In the genomic region with DNA sequence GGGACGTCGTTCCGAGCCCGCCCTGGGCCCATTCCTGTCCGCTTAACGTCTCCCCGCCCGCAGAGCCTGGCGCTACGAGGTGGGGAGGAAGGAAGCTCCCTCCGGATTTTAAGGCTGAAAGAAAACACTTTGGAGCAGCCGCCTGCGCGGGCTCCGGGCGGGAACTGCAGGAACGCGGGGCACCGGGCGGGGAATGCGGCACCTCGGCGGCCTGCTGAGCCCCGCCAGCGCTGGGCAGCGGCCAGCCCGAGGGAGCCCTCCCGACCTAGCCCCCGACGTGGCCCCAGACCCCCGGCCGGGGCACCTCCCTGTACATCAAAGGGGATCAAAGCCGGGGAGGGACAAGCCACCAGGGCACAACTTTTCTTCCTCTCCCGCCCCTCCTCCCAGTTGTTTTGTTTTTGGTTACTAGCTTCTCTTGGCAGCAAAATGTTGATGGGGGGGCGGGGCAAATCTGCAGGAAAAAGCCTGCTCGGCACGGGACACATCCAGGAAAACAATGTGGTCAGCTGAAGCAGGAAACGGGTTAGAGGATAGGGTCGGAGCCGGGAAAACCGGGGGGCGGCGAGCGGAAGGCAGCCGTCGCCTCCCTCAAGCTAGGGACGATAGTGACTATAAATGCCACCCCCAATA, we compare ENCODE assay signal across 8 cellular contexts. TPM values are rescaled to one million over a fixed set of nuclear protein-coding genes. Genes with fewer than 3 reads are reported as not detected.
A peak's percentile ranks its signal among the peaks of the same experiment; 100 is the strongest.
DNase-seq lines count a peak whose midpoint lies in the region; ATAC-seq and TF ChIP-seq lines count a peak whose summit lies in the region.
"Not testable (repeated sequence)": the region's sequence is repeated elsewhere in the genome, so short reads cannot be mapped to it uniquely, and the experiment has no call there.

No MANE protein-coding gene starts in this region.

- H2AFZ ChIP-seq in HCT116 (ENCODE audit: low read depth, low read length, poor library complexity, severe bottlenecking): not testable (repeated sequence)

- H3K4me2 ChIP-seq in HCT116 (ENCODE audit: low read length): peak overlapping the region; percentile 44

- ATAC-seq in HCT116; naive thymus-derived CD8-positive, alpha-beta T cell: not testable (repeated sequence)

- CTCF ChIA-PET in AG04450 (lab: Charles Lee); HCT116 (lab: Charles Lee): not testable (repeated sequence)

- H3K4me3 ChIP-seq in AG04450 (ENCODE audit: low read depth, low read length) (peak overlapping the region; percentile 43; the same call in 1 of the 2 replicates), HCT116 (replicated peaks in 1 of 2; ENCODE audit: low read depth in 1 of 2, low read length in 2 of 2) (peak overlapping the region; percentile 30 to 34), SJSA1 (peak overlapping the region; percentile 31), dorsolateral prefrontal cortex (peak overlapping the region in 58 of 59 donors; percentile 12 to 67 (median 50)), iPS DF 6.9 (ENCODE audit: low read length) (peak overlapping the region; percentile 21; the same call in 1 of the 2 replicates)

- H3K9me3 Mint-ChIP-seq in activated T-helper 1 cell treated with anti-CD3 and anti-CD28 coated beads, Interleukin-12 subunit alpha, Interleukin-12 subunit beta, Interleukin-2, Interleukin-4 antibody, amounts not matched to agents 30 ng/mL and 10 ng/mL and 1 ng/mL, durations not matched to agents 14 hours and 24 hours and 36 hours; naive thymus-derived CD8-positive, alpha-beta T cell: not testable (repeated sequence)

- H3K4me3 Mint-ChIP-seq in activated T-helper 1 cell treated with anti-CD3 and anti-CD28 coated beads, Interleukin-12 subunit alpha, Interleukin-12 subunit beta, Interleukin-2, Interleukin-4 antibody, amounts not matched to agents 30 ng/mL and 10 ng/mL and 1 ng/mL, durations not matched to agents 14 hours and 24 hours and 36 hours: peak overlapping the region; percentile 91
- H3K4me3 Mint-ChIP-seq in naive thymus-derived CD8-positive, alpha-beta T cell: peak overlapping the region; percentile 84 to 93 (median 90)

- no CpG with 5 or more reads among the region's 47 CpGs for WGBS in iPS DF 6.9 (ENCODE audit: insufficient coverage, insufficient read length)

- not testable (repeated sequence) for H3K36me3 Mint-ChIP-seq in activated T-helper 1 cell treated with anti-CD3 and anti-CD28 coated beads, Interleukin-12 subunit alpha, Interleukin-12 subunit beta, Interleukin-2, Interleukin-4 antibody, amounts not matched to agents 30 ng/mL and 10 ng/mL and 1 ng/mL, durations not matched to agents 14 hours and 24 hours and 36 hours (ENCODE audit: low read depth); naive thymus-derived CD8-positive, alpha-beta T cell

- not testable (repeated sequence) for H3K27me3 Mint-ChIP-seq in activated T-helper 1 cell treated with anti-CD3 and anti-CD28 coated beads, Interleukin-12 subunit alpha, Interleukin-12 subunit beta, Interleukin-2, Interleukin-4 antibody, amounts not matched to agents 30 ng/mL and 10 ng/mL and 1 ng/mL, durations not matched to agents 14 hours and 24 hours and 36 hours (ENCODE audit: insufficient read depth); naive thymus-derived CD8-positive, alpha-beta T cell

- not testable (repeated sequence) for H3K36me3 ChIP-seq in HCT116 (ENCODE audit: control insufficient read depth in 1 of 2, insufficient read depth in 2 of 2, low read length in 2 of 2); SJSA1; iPS DF 6.9 (ENCODE audit: control insufficient read depth, insufficient read depth, low read length)

- not testable (repeated sequence) for BruUV-seq in HCT116 (replicated peaks; lab: Mats Ljungman, UMichigan)

- not testable (repeated sequence) for TF ChIP-seq POLR2A in HCT116 (IDR thresholded peaks at IDR 0.05; ENCODE audit: borderline replicate concordance, extremely low read depth, insufficient read depth, insufficient read length)

- H4K20me1 ChIP-seq in HCT116 (ENCODE audit: insufficient read depth): not testable (repeated sequence)

- not testable (repeated sequence) for H3K4me1 Mint-ChIP-seq in activated T-helper 1 cell treated with anti-CD3 and anti-CD28 coated beads, Interleukin-12 subunit alpha, Interleukin-12 subunit beta, Interleukin-2, Interleukin-4 antibody, amounts not matched to agents 30 ng/mL and 10 ng/mL and 1 ng/mL, durations not matched to agents 14 hours and 24 hours and 36 hours (ENCODE audit: low read depth); naive thymus-derived CD8-positive, alpha-beta T cell

- DNase-seq in AG04450 (ENCODE audit: low read depth, low spot score); HCT116 (ENCODE audit: low read depth, low spot score); activated T-helper 1 cell treated with anti-CD3 and anti-CD28 coated beads, Interleukin-12 subunit alpha, Interleukin-12 subunit beta, Interleukin-2, Interleukin-4 antibody, amounts not matched to agents 30 ng/mL and 10 ng/mL and 1 ng/mL, durations not matched to agents 14 hours and 24 hours and 36 hours (ENCODE audit: low spot score); iPS DF 6.9 (ENCODE audit: low read depth, low spot score): not testable (repeated sequence)
- DNase-seq in SJSA1 (ENCODE audit: low read depth in 1 of 2, low spot score in 2 of 2) (peak; percentile 40 to 84), dorsolateral prefrontal cortex (peak in 6 of 10 donors; percentile 3 to 47 (median 36))
- peak in 4 of 10 donors; percentile 4 to 41 (median 6) for DNase-seq in naive thymus-derived CD8-positive, alpha-beta T cell
- DNase-seq in stimulated activated CD4-positive, alpha-beta T cell treated with anti-CD3 and anti-CD28 coated beads, Interleukin-2, amount 100 ng/mL, for 24 hours: peak; percentile 15 to 24

- H3K27me3 ChIP-seq in AG04450 (ENCODE audit: control insufficient read depth, insufficient read depth, low read length); HCT116 (ENCODE audit: insufficient read depth, low read length); SJSA1 (replicated peaks); dorsolateral prefrontal cortex; iPS DF 6.9 (ENCODE audit: control insufficient read depth, insufficient read depth, low read length): not testable (repeated sequence)

- not testable (repeated sequence) for H3K9me3 ChIP-seq in AG04450 (ENCODE audit: control insufficient read depth, insufficient read depth, low read length); HCT116 (ENCODE audit: control insufficient read depth in 1 of 2, insufficient read depth in 1 of 2, low read depth in 1 of 2, low read length in 2 of 2); SJSA1 (replicated peaks); iPS DF 6.9 (ENCODE audit: control insufficient read depth, insufficient read depth, low read length)

- RAD21 ChIA-PET in HCT116 (lab: Charles Lee; ENCODE audit: low non-redundant PET in 1 of 2, low total read pairs in 2 of 2, uncharacterized antibody in 2 of 2, unreplicated experiment in 2 of 2): not testable (repeated sequence)

- not testable (repeated sequence) for TF ChIP-seq CTCF in AG04450 (IDR thresholded peaks at IDR 0.05; ENCODE audit: low read depth, low read length); HCT116 (IDR thresholded peaks at IDR 0.05 in 2 of 3, conservative IDR thresholded peaks at IDR 0.05 in 1 of 3; ENCODE audit: borderline replicate concordance in 1 of 3, insufficient read depth in 1 of 3, low read depth in 2 of 3, low read length in 2 of 3); dorsolateral prefrontal cortex (IDR thresholded peaks at IDR 0.05 in 54 of 56, conservative IDR thresholded peaks at IDR 0.05 in 2 of 56; ENCODE audit: low read depth in 1 of 56, partially characterized antibody in 56 of 56)

- not testable (repeated sequence) for TF ChIP-seq RAD21 in HCT116 (IDR thresholded peaks at IDR 0.05; ENCODE audit: low read depth)

- POLR2A ChIA-PET in AG04450 (lab: Yijun Ruan, JAX); HCT116 (lab: Charles Lee); naive thymus-derived CD8-positive, alpha-beta T cell (lab: Charles Lee): not testable (repeated sequence)

- H3K27ac ChIP-seq in AG04450 (ENCODE audit: low read depth, low read length); HCT116 (ENCODE audit: low read depth, low read length); SJSA1; iPS DF 6.9 (ENCODE audit: low read length): not testable (repeated sequence)
- peak overlapping the region in 19 of 59 donors; percentile 27 to 85 (median 61) for H3K27ac ChIP-seq in dorsolateral prefrontal cortex

- H3K4me1 ChIP-seq in HCT116 (ENCODE audit: control insufficient read depth in 1 of 2, insufficient read depth in 2 of 2, low read length in 2 of 2); SJSA1 (replicated peaks); iPS DF 6.9 (ENCODE audit: control insufficient read depth, insufficient read depth, low read length): not testable (repeated sequence)

- intact Hi-C loops in HCT116 (cut with micrococcal nuclease); activated T-helper 1 cell treated with anti-CD3 and anti-CD28 coated beads, Interleukin-12 subunit alpha, Interleukin-12 subunit beta, Interleukin-2, Interleukin-4 antibody, amounts not matched to agents 30 ng/mL and 10 ng/mL and 1 ng/mL, durations not matched to agents 14 hours and 24 hours and 36 hours (cut with micrococcal nuclease); dorsolateral prefrontal cortex (cut with DNase I): not testable (repeated sequence)

- not testable (repeated sequence) for H3K79me2 ChIP-seq in HCT116 (ENCODE audit: insufficient read depth, low read length)

- H3K27ac Mint-ChIP-seq in activated T-helper 1 cell treated with anti-CD3 and anti-CD28 coated beads, Interleukin-12 subunit alpha, Interleukin-12 subunit beta, Interleukin-2, Interleukin-4 antibody, amounts not matched to agents 30 ng/mL and 10 ng/mL and 1 ng/mL, durations not matched to agents 14 hours and 24 hours and 36 hours: peak overlapping the region; percentile 84
- peak overlapping the region in 3 of 10 donors; percentile 59 to 80 (median 75) for H3K27ac Mint-ChIP-seq in naive thymus-derived CD8-positive, alpha-beta T cell

- H3K9me2 ChIP-seq in HCT116 (ENCODE audit: insufficient read depth): not testable (repeated sequence)

- peak overlapping the region; percentile 32 for H3K9ac ChIP-seq in HCT116 (ENCODE audit: low read length)

RNA-seq across cellular contexts. Expression of a gene that starts 1.5 kb away (rescaled TPM):
- polyA plus RNA-seq in AG04450 (2011; rRNA removed): 20.3 and 22.3 TPM in 2 replicates
- polyA minus RNA-seq in AG04450 (2011; rRNA and poly(A)+ RNA removed): 36.6 and 45.4 TPM in 2 replicates
- total RNA-seq in HCT116 (2021; ENCODE audit: unreplicated experiment) (31.2 TPM), dorsolateral prefrontal cortex (10 to 100 TPM; 31.2 to 78.3 (median 52.0) TPM)
- polyA plus RNA-seq in HCT116 (2012): 19.1 and 20.2 TPM in 2 replicates
- 24.2 and 58.2 TPM in 2 replicates for total RNA-seq in SJSA1 (2014; rRNA removed; shearing (Covaris generic))
- total RNA-seq in activated T-helper 1 cell treated with anti-CD3 and anti-CD28 coated beads, Interleukin-12 subunit alpha, Interleukin-12 subunit beta, Interleukin-2, Interleukin-4 antibody, amounts not matched to agents 30 ng/mL and 10 ng/mL and 1 ng/mL, durations not matched to agents 14 hours and 24 hours and 36 hours: 41.9 and 44.4 TPM in 2 replicates
- total RNA-seq in naive thymus-derived CD8-positive, alpha-beta T cell: 10 to 100 TPM; 11.0 to 15.2 TPM
- under 1 TPM; 0.54 to 0.99 (median 0.68) TPM for polyA plus RNA-seq in naive thymus-derived CD8-positive, alpha-beta T cell

RNA-seq across cellular contexts. Expression of a gene that starts 2.1 kb away (rescaled TPM):
- polyA plus RNA-seq in AG04450 (2011; rRNA removed): 0.68 and 1.3 TPM in 2 replicates
- 0.48 TPM in 1 of 2 replicates, not detected in the other for polyA minus RNA-seq in AG04450 (2011; rRNA and poly(A)+ RNA removed)
- total RNA-seq in HCT116 (2021; ENCODE audit: unreplicated experiment): 16.3 TPM
- polyA plus RNA-seq in HCT116 (2012): 10.4 and 15.0 TPM in 2 replicates
- total RNA-seq in SJSA1 (2014; rRNA removed; shearing (Covaris generic)): 1.4 and 2.9 TPM in 2 replicates
- total RNA-seq in activated T-helper 1 cell treated with anti-CD3 and anti-CD28 coated beads, Interleukin-12 subunit alpha, Interleukin-12 subunit beta, Interleukin-2, Interleukin-4 antibody, amounts not matched to agents 30 ng/mL and 10 ng/mL and 1 ng/mL, durations not matched to agents 14 hours and 24 hours and 36 hours: 7.8 and 8.7 TPM in 2 replicates
- 1 to 10 TPM in 4 of 120 experiments, under 1 TPM in 68, not detected in 48; 0.21 to 1.8 (median 0.47) TPM for total RNA-seq in dorsolateral prefrontal cortex
- under 1 TPM in 1 of 2 experiments, not detected in 1; 0.31 TPM for total RNA-seq in naive thymus-derived CD8-positive, alpha-beta T cell
- polyA plus RNA-seq in naive thymus-derived CD8-positive, alpha-beta T cell: not detected
